In genomic region chr5:1324301-1324700, GRCh38 we compare ENCODE assay signal across 18 cellular contexts. TPM values are rescaled to one million over a fixed set of nuclear protein-coding genes. Genes with fewer than 3 reads are reported as not detected.
A peak's percentile ranks its signal among the peaks of the same experiment; 100 is the strongest.
DNase-seq lines count a peak whose midpoint lies in the region; ATAC-seq and TF ChIP-seq lines count a peak whose summit lies in the region.
"Had no signal": no experiment of that assay in that cellular context is flagged by ENCODE, and none has a peak within 500 bp of the region (broad histone marks: within the 10 kb centered on the region; RNA-seq: fewer than 3 reads in every experiment).

No MANE protein-coding gene starts in this region.

- H3K27ac ChIP-seq in heart right ventricle (no peak overlapping the region), RWPE1 (peak overlapping the region; percentile 88), mesenchymal stem cell (ENCODE audit: low read length, poor library complexity, severe bottlenecking) (no peak overlapping the region), tibial artery (no peak overlapping the region)
- H3K27ac ChIP-seq: PC-9 had no signal

- H3K4me1 ChIP-seq in heart right ventricle (no peaks in the 10 kb centered on the region), mesenchymal stem cell (ENCODE audit: control insufficient read depth, insufficient read depth, low read depth, low read length) (peaks cover 6% of the 10 kb centered on the region), tibial artery (peaks cover 0 to 15% (median 3%) of the 10 kb centered on the region in 4 donors)

- no peak overlapping the region for H2AFZ ChIP-seq in mesenchymal stem cell (ENCODE audit: low read depth, low read length)
- H2AFZ ChIP-seq: PC-9 had no signal

- no peak overlapping the region for H2BK12ac ChIP-seq in mesenchymal stem cell (ENCODE audit: low read length in 2 of 2)

- H3K9me3 Mint-ChIP-seq in T-helper 2 cell treated with Interferon-gamma antibody and Interleukin-4, amounts not matched to agents 5 μg/mL and 100 μg/mL, for 36 hours, result no peaks in the 10 kb centered on the region
- H3K9me3 Mint-ChIP-seq: CD4-positive, alpha-beta T cell had no signal

- no peak for TF ChIP-seq CTCF in heart right ventricle (IDR thresholded peaks at IDR 0.05)
- TF ChIP-seq CTCF in RWPE1 (conservative IDR thresholded peaks at IDR 0.05; ENCODE audit: low read depth), result no peak
- no peak for TF ChIP-seq CTCF in tibial artery (IDR thresholded peaks at IDR 0.05)

- H3K27me3 ChIP-seq in heart right ventricle, result no peaks in the 10 kb centered on the region
- no peaks in the 10 kb centered on the region for H3K27me3 ChIP-seq in mesenchymal stem cell (ENCODE audit: control insufficient read depth in 1 of 2, insufficient read depth in 1 of 2, low read length in 2 of 2)
- H3K27me3 ChIP-seq in tibial artery, result no peaks in the 10 kb centered on the region

- H2BK15ac ChIP-seq in mesenchymal stem cell (ENCODE audit: low read depth, poor library complexity, severe bottlenecking), result peak overlapping the region; percentile 31

- ATAC-seq in heart right ventricle (no peak), HG02588 (IDR thresholded peaks at IDR 0.05; ENCODE audit: unreplicated experiment) (no peak)

- H2BK120ac ChIP-seq in mesenchymal stem cell (ENCODE audit: low read depth, low read length), result no peak overlapping the region

- H3K23ac ChIP-seq in mesenchymal stem cell (ENCODE audit: low read length in 2 of 2), result no peak overlapping the region

- no peak overlapping the region for H3K9ac ChIP-seq in mesenchymal stem cell (ENCODE audit: low read length)

- H3K14ac ChIP-seq in mesenchymal stem cell (ENCODE audit: low read length in 2 of 2), result no peak overlapping the region

- H2AK5ac ChIP-seq in mesenchymal stem cell (ENCODE audit: low read length, severe bottlenecking), result no peak overlapping the region

- H3K9me3 ChIP-seq in heart right ventricle (no peaks in the 10 kb centered on the region), mesenchymal stem cell (ENCODE audit: control insufficient read depth, low read length) (no peaks in the 10 kb centered on the region), tibial artery (no peaks in the 10 kb centered on the region)

- peaks cover 10% of the 10 kb centered on the region for H3K4me1 Mint-ChIP-seq in T-helper 2 cell treated with Interferon-gamma antibody and Interleukin-4, amounts not matched to agents 5 μg/mL and 100 μg/mL, for 36 hours (ENCODE audit: low read depth)

- DNase-seq in cardiac septum (ENCODE audit: low spot score) (peak; percentile 56), heart right ventricle (no peak), RWPE1 (ENCODE audit: low spot score) (no peak), mesenchymal stem cell (no peak), tibial artery (peak; percentile 1 to 46), hypothalamus (lab: John Stamatoyannopoulos, UW) (no peak)
- no peak for DNase-seq in T-helper 2 cell treated with Interferon-gamma antibody and Interleukin-4, amounts not matched to agents 5 μg/mL and 100 μg/mL, for 36 hours (ENCODE audit: low spot score)
- DNase-seq: DMS79 treated with DMSO at 0.1 percent for 48 hours, GDM1, Karpas-422, MM.1S, NCI-H1105, NCI-H187, NCI-H446, PC-9, SHP77 treated with DMSO at 0.1 percent for 48 hours had no signal

- no peak overlapping the region for H3K27ac Mint-ChIP-seq in T-helper 2 cell treated with Interferon-gamma antibody and Interleukin-4, amounts not matched to agents 5 μg/mL and 100 μg/mL, for 36 hours
- H3K27ac Mint-ChIP-seq: CD4-positive, alpha-beta T cell had no signal

- H3K18ac ChIP-seq in mesenchymal stem cell (ENCODE audit: low read depth in 1 of 2, low read length in 2 of 2), result no peak overlapping the region

- H3K79me1 ChIP-seq in mesenchymal stem cell (replicated peaks; ENCODE audit: low read length, poor library complexity, severe bottlenecking), result peaks cover 27% of the 10 kb centered on the region

- peak overlapping the region; percentile 41 for H4K91ac ChIP-seq in mesenchymal stem cell (ENCODE audit: low read length)

- H3K4ac ChIP-seq in mesenchymal stem cell (ENCODE audit: low read depth in 1 of 2, low read length in 2 of 2), result no peak overlapping the region

- no peak overlapping the region for H4K8ac ChIP-seq in mesenchymal stem cell (ENCODE audit: low read length)

- CTCF ChIA-PET in RWPE1 (lab: Yijun Ruan, JAX), result no interaction called here

- POLR2A ChIA-PET in RWPE1 (lab: Yijun Ruan, JAX; ENCODE audit: low non-redundant PET), result no interaction called here

- no peak overlapping the region for H2BK5ac ChIP-seq in mesenchymal stem cell (ENCODE audit: low read depth, low read length, poor library complexity, severe bottlenecking)

- no peak overlapping the region for H3K4me3 Mint-ChIP-seq in T-helper 2 cell treated with Interferon-gamma antibody and Interleukin-4, amounts not matched to agents 5 μg/mL and 100 μg/mL, for 36 hours
- H3K4me3 Mint-ChIP-seq: CD4-positive, alpha-beta T cell had no signal

- intact Hi-C loops in cardiac septum (cut with DNase I), result no loop called here
- intact Hi-C loops in heart right ventricle (cut with DNase I), result no loop called here
- intact Hi-C loops in tibial artery (cut with DNase I; ENCODE audit: low total_unique reads), result no loop called here

- whole genome bisulfite sequencing in heart right ventricle, 2 donors, result 96 to 97% methylated on average over 15 of the region's 15 CpGs
- WGBS in mesenchymal stem cell, result 98% methylated on average over 15 of the region's 15 CpGs

- H3K36me3 ChIP-seq in heart right ventricle, result peaks cover 0 to 74% (median 40%) of the 10 kb centered on the region in 9 donors
- H3K36me3 ChIP-seq in mesenchymal stem cell (ENCODE audit: control insufficient read depth in 1 of 2, insufficient read depth in 2 of 2, low read depth in 1 of 2, low read length in 2 of 2), result peaks cover 58 to 73% of the 10 kb centered on the region in 2 experiments
- peaks cover 65 to 78% (median 67%) of the 10 kb centered on the region in 3 donors for H3K36me3 ChIP-seq in tibial artery

- peaks cover 45% of the 10 kb centered on the region for H3K36me3 Mint-ChIP-seq in T-helper 2 cell treated with Interferon-gamma antibody and Interleukin-4, amounts not matched to agents 5 μg/mL and 100 μg/mL, for 36 hours (ENCODE audit: low read depth)

- no peak overlapping the region for H3K4me2 ChIP-seq in mesenchymal stem cell (ENCODE audit: low read length, poor library complexity, severe bottlenecking)
- H3K4me2 ChIP-seq: PC-9 had no signal

- H3K27me3 Mint-ChIP-seq in T-helper 2 cell treated with Interferon-gamma antibody and Interleukin-4, amounts not matched to agents 5 μg/mL and 100 μg/mL, for 36 hours (ENCODE audit: low read depth), result no peaks in the 10 kb centered on the region
- H3K27me3 Mint-ChIP-seq: CD4-positive, alpha-beta T cell had no signal

- H3K4me3 ChIP-seq in heart right ventricle, result no peak overlapping the region
- H3K4me3 ChIP-seq in mesenchymal stem cell (ENCODE audit: insufficient read depth in 1 of 2, low read depth in 1 of 2, low read length in 2 of 2), result no peak overlapping the region
- H3K4me3 ChIP-seq in tibial artery, result no peak overlapping the region
- H3K4me3 ChIP-seq: PC-9 had no signal

RNA-seq across cellular contexts. Expression of gene CLPTM1L, which starts 20.6 kb away (rescaled TPM):
- total RNA-seq in cardiac septum (42.6 TPM), heart right ventricle (10 to 100 TPM; 27.5 to 43.9 (median 32.5) TPM)
- polyA plus RNA-seq in heart right ventricle, result 10 to 100 TPM; 21.5 to 78.0 TPM
- polyA plus RNA-seq in mesenchymal stem cell (2013, experiment 1 of 2), result 63.5 TPM
- 62.4 TPM for polyA plus RNA-seq in mesenchymal stem cell (2013, experiment 2 of 2)

RNA-seq across cellular contexts. Expression of gene TERT, which starts 29.4 kb away (rescaled TPM):
- total RNA-seq in cardiac septum, result not detected
- total RNA-seq in heart right ventricle, result not detected
- polyA plus RNA-seq in heart right ventricle, result not detected
- polyA plus RNA-seq in mesenchymal stem cell (2013, experiment 1 of 2), result not detected
- not detected for polyA plus RNA-seq in mesenchymal stem cell (2013, experiment 2 of 2)

Comparison
In these comparisons a context has a peak if more than half of its experiments do, and no peak if none do; other contexts are left out.
1. DNase-seq: peak in cardiac septum (single experiment) and tibial artery (2 of 2); none in heart right ventricle (0 of 2), RWPE1 (single experiment), mesenchymal stem cell (single experiment), hypothalamus (0 of 51) and T-helper 2 cell treated with Interferon-gamma antibody and Interleukin-4, amounts not matched to agents 5 μg/mL and 100 μg/mL, for 36 hours (single experiment).